ENCODE assay signal across 17 cellular contexts in the genomic region with DNA sequence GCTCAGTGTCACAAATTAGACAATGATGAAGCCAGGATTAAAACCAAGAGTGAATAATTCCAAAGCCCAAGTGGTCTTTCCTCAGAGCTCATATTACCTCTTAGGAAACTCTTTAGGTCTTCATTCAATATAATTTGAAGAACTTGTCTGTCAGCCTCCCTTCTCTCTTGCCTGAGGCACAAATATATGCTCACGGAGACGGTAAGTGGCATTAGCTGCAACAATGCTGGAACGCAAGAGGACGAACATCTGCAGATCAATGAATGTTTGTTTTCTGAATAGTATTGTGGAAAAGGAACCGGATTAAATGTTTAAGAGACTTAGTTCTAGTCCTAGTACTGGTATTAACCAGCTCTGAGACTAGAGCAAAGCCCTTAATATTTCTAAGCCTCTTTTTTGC. TPM values are rescaled to one million over a fixed set of nuclear protein-coding genes. Genes with fewer than 3 reads are reported as not detected.
A peak's percentile ranks its signal among the peaks of the same experiment; 100 is the strongest.
DNase-seq lines count a peak whose midpoint lies in the region; ATAC-seq, FAIRE-seq and TF ChIP-seq lines count a peak whose summit lies in the region.
"Had no signal": no experiment of that assay in that cellular context is flagged by ENCODE, and none has a peak within 500 bp of the region (broad histone marks: within the 10 kb centered on the region; RNA-seq: fewer than 3 reads in every experiment).

No MANE protein-coding gene starts in this region.

- in situ Hi-C loops in HAP-1 (cut with MboI; ENCODE audit: low sequenced_read_pairs): no loop called here

- no peaks in the 10 kb centered on the region for H3K36me3 ChIP-seq in HAP-1 (replicated peaks)
- H3K36me3 ChIP-seq: BE2C had no signal

- FAIRE-seq in D721Med (lab: Jason Lieb, UNC): peak; percentile 96

- H3K9me3 ChIP-seq in HAP-1: no peaks in the 10 kb centered on the region
- H3K9me3 ChIP-seq: BE2C had no signal

- H3K36me3 Mint-ChIP-seq in progenitor cell of endocrine pancreas (ENCODE audit: insufficient read depth): no peaks in the 10 kb centered on the region
- H3K36me3 Mint-ChIP-seq: CD4-positive, CD25-positive, alpha-beta regulatory T cell; CD8-positive, alpha-beta memory T cell had no signal

- no peaks in the 10 kb centered on the region for H3K9me3 Mint-ChIP-seq in progenitor cell of endocrine pancreas (ENCODE audit: low read depth)
- H3K9me3 Mint-ChIP-seq: CD4-positive, CD25-positive, alpha-beta regulatory T cell; CD8-positive, alpha-beta memory T cell; HFFc6 had no signal

- peaks cover 4% of the 10 kb centered on the region for H3K27me3 Mint-ChIP-seq in progenitor cell of endocrine pancreas

- H3K27me3 ChIP-seq in HAP-1 (ENCODE audit: low read depth): no peaks in the 10 kb centered on the region
- H3K27me3 ChIP-seq: BE2C had no signal

- ATAC-seq in HG02938 (IDR thresholded peaks at IDR 0.05; ENCODE audit: unreplicated experiment) (no peak), HG03439 (IDR thresholded peaks at IDR 0.05; ENCODE audit: unreplicated experiment) (no peak)
- ATAC-seq: HCT116 had no signal

- DNase-seq in D721Med (ENCODE audit: insufficient read length, low spot score) (no peak), HAP-1 (ENCODE audit: low spot score in 2 of 2) (peak; percentile 50 to 70), NCI-H82 (lab: John Stamatoyannopoulos, UW) (peak; percentile 47), epithelial cell of esophagus (ENCODE audit: low read depth) (peak; percentile 38), hippocampal formation (lab: John Stamatoyannopoulos, UW) (no peak), progenitor cell of endocrine pancreas (ENCODE audit: low spot score, unreplicated experiment) (no peak)
- DNase-seq: BE2C; C1 segment of cervical spinal cord; CD4-positive, CD25-positive, alpha-beta regulatory T cell; CD8-positive, alpha-beta memory T cell; COR-L47; GF-D8; GM23248; HFFc6 had no signal

- no peak overlapping the region for H3K4me3 Mint-ChIP-seq in progenitor cell of endocrine pancreas (ENCODE audit: low read depth)
- H3K4me3 Mint-ChIP-seq: CD4-positive, CD25-positive, alpha-beta regulatory T cell; CD8-positive, alpha-beta memory T cell; HFFc6 had no signal

- TF ChIP-seq CTCF in D721Med (IDR thresholded peaks at IDR 0.05; ENCODE audit: insufficient read depth, missing control alignments): no peak
- TF ChIP-seq CTCF in epithelial cell of esophagus (IDR thresholded peaks at IDR 0.05; ENCODE audit: insufficient read depth, low read depth, low read length, missing control alignments): no peak
- TF ChIP-seq CTCF in progenitor cell of endocrine pancreas (IDR thresholded peaks at IDR 0.05; ENCODE audit: unreplicated experiment): no peak

- H3K4me1 Mint-ChIP-seq in progenitor cell of endocrine pancreas (ENCODE audit: low read depth): peaks cover 13% of the 10 kb centered on the region
- H3K4me1 Mint-ChIP-seq: CD4-positive, CD25-positive, alpha-beta regulatory T cell had no signal

- H3K27ac Mint-ChIP-seq in progenitor cell of endocrine pancreas: no peak overlapping the region
- H3K27ac Mint-ChIP-seq: CD4-positive, CD25-positive, alpha-beta regulatory T cell; CD8-positive, alpha-beta memory T cell; HFFc6 had no signal

- H3K4me1 ChIP-seq in HAP-1: peaks cover 4% of the 10 kb centered on the region; the same call in 1 of the 2 replicates

- no peak overlapping the region for H3K4me3 ChIP-seq in HAP-1
- no peak overlapping the region for H3K4me3 ChIP-seq in epithelial cell of esophagus (ENCODE audit: low read length)
- H3K4me3 ChIP-seq: GM23248 had no signal

RNA-seq across cellular contexts. Expression of gene LYST, which starts 39.7 kb away (rescaled TPM):
- total RNA-seq in progenitor cell of endocrine pancreas: 11.4 and 11.7 TPM in 2 replicates

Comparison
In these comparisons a context has a peak if more than half of its experiments do, and no peak if none do; other contexts are left out.
1. DNase-seq: peak in HAP-1 (2 of 2), NCI-H82 (single experiment) and epithelial cell of esophagus (single experiment); none in D721Med (single experiment), hippocampal formation (0 of 2) and progenitor cell of endocrine pancreas (single experiment).